Comparison of ENCODE assay signal across 8 cellular contexts in the genomic region with DNA sequence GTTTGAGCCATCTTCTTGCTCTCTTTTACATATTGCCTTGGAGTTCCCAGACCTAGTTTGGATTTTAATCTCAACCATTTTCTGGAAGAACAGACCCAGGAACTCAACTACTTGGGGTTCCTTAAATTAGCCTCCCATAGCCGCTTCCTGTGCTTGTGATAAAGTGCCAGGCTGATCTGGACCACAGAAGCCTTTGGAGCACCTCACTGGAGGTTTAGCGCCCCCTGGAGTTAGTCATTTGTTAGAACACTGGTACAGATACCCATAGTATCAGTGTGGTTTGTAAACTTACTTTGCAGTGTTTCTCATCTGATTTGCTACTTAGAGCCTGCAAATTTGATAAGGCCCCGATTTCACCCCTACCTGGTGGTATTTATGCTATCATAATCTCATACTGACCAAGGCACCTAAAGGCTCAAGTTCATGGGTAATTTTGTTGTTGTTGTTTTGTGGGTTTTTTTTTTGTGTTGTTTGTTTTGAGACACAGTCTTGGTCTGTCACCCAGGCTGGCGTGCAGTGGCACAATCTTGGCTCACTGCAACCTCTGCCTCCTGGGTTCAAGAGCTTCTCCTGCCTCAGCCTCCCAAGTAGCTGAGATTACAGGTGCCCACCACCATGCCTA. TPM values are rescaled to one million over a fixed set of nuclear protein-coding genes. Genes with fewer than 3 reads are reported as not detected.
DNase-seq lines count a peak whose midpoint lies in the region; ATAC-seq and TF ChIP-seq lines count a peak whose summit lies in the region.

No MANE protein-coding gene starts in this region.

- H3K4me3 ChIP-seq in HL-60 (replicated peaks; ENCODE audit: insufficient read depth, low read length), result no peak overlapping the region
- H3K4me3 ChIP-seq in dorsolateral prefrontal cortex, result peak overlapping the region in 2 of 59 donors; percentile 5 to 24

- DNase-seq in COLO829 (ENCODE audit: low spot score) (peak; percentile 87), HL-60 (ENCODE audit: low read depth in 1 of 2, low spot score in 1 of 2) (peak; percentile 50 to 89), NCI-H774 (lab: John Stamatoyannopoulos, UW) (peak; percentile 68), dorsolateral prefrontal cortex (peak in 7 of 10 donors; percentile 60 to 84 (median 71)), memory B cell (ENCODE audit: low spot score in 2 of 2) (peak; percentile 67 to 79)
- peak; percentile 60 for DNase-seq in activated CD4-positive, alpha-beta T cell treated with anti-CD3 and anti-CD28 coated beads, Interleukin-2, amount 50 U/mL, for 1 hour
- DNase-seq in stimulated activated CD8-positive, alpha-beta memory T cell treated with anti-CD3 and anti-CD28 coated beads, Interleukin-2, amount 100 ng/mL, for 1 hour (ENCODE audit: low read depth in 2 of 2), result peak; percentile 44 to 57

- H3K27ac Mint-ChIP-seq in memory B cell, result no peak overlapping the region

- peaks cover 21% of the 10 kb centered on the region for H3K4me1 Mint-ChIP-seq in memory B cell

- peaks cover 18% of the 10 kb centered on the region for H3K36me3 Mint-ChIP-seq in memory B cell

- no peaks in the 10 kb centered on the region for H3K27me3 Mint-ChIP-seq in memory B cell

- peak overlapping the region; percentile 32 for H3K4me3 Mint-ChIP-seq in memory B cell

- no peaks in the 10 kb centered on the region for H3K27me3 ChIP-seq in HL-60 (ENCODE audit: insufficient read depth, poor library complexity, severe bottlenecking)
- no peaks in the 10 kb centered on the region for H3K27me3 ChIP-seq in dorsolateral prefrontal cortex

- H3K9me3 Mint-ChIP-seq in memory B cell, result no peaks in the 10 kb centered on the region

- TF ChIP-seq CTCF in HL-60 (IDR thresholded peaks at IDR 0.05; ENCODE audit: insufficient read depth, low read length) (peak; percentile 87), dorsolateral prefrontal cortex (IDR thresholded peaks at IDR 0.05 in 54 of 56, conservative IDR thresholded peaks at IDR 0.05 in 2 of 56; ENCODE audit: low read depth in 1 of 56, partially characterized antibody in 56 of 56) (peak; percentile 71 to 94 (median 88))

- H3K27ac ChIP-seq in HL-60 (replicated peaks) (no peak overlapping the region), dorsolateral prefrontal cortex (peak overlapping the region in 9 of 59 donors; percentile 3 to 57 (median 10))

- intact Hi-C loops in dorsolateral prefrontal cortex (cut with DNase I), result loop anchor here (2.0 to 5.0 kb wide), 3 partner anchors 65 to 132 kb away; partner anchors contain the start of gene POP5 (in 1 of the 2)

- ATAC-seq in memory B cell (ENCODE audit: low read depth), result peak; percentile 74
- ATAC-seq in GM21447 (IDR thresholded peaks at IDR 0.05; ENCODE audit: unreplicated experiment), result no peak

RNA-seq across cellular contexts. Expression of gene UNC119B, which starts 3.7 kb away (rescaled TPM):
- 10 to 100 TPM; 19.6 to 43.0 (median 27.2) TPM for total RNA-seq in dorsolateral prefrontal cortex

RNA-seq across cellular contexts. Expression of gene ACADS, which starts 11.7 kb away (rescaled TPM):
- total RNA-seq in dorsolateral prefrontal cortex, result 10 to 100 TPM in 107 of 120 experiments, 1 to 10 TPM in 13; 6.5 to 27.7 (median 14.2) TPM

RNA-seq across cellular contexts. Expression of gene MLEC, which starts 27.0 kb away (rescaled TPM):
- total RNA-seq in dorsolateral prefrontal cortex, result 10 to 100 TPM; 50.4 to 97.1 (median 73.3) TPM
